Comparison of ENCODE assay signal across 24 cellular contexts in genomic region chr12:25438638-25439037, GRCh38.
DNase-seq lines count a peak whose midpoint lies in the region; ATAC-seq and TF ChIP-seq lines count a peak whose summit lies in the region.
"Had no signal": no experiment of that assay in that cellular context is flagged by ENCODE, and none has a peak within 500 bp of the region (broad histone marks: within the 10 kb centered on the region; RNA-seq: fewer than 3 reads in every experiment).

No MANE protein-coding gene starts in this region.

- H3K4me1 ChIP-seq in hepatocyte (ENCODE audit: insufficient read depth) (peaks cover 12% of the 10 kb centered on the region), vagina (peaks cover 9% of the 10 kb centered on the region)
- H3K4me1 ChIP-seq: ascending aorta, uterus had no signal

- no peak overlapping the region for H3K4me2 ChIP-seq in hepatocyte

- intact Hi-C loops in vagina (cut with DNase I), result no loop called here

- H3K4me1 Mint-ChIP-seq in HFFc6 (ENCODE audit: low read depth), result peaks cover 37% of the 10 kb centered on the region

- H3K27ac Mint-ChIP-seq in HFFc6, result no peak overlapping the region
- H3K27ac Mint-ChIP-seq: activated naive CD4-positive, alpha-beta T cell treated with anti-CD3 and anti-CD28 coated beads, Interleukin-2, amount 10 ng/mL, durations not matched to agents 7 days and 5 days; CD14-positive monocyte; naive B cell had no signal

- H4K20me1 ChIP-seq in hepatocyte (ENCODE audit: insufficient read depth, poor library complexity, severe bottlenecking), result no peaks in the 10 kb centered on the region

- no peaks in the 10 kb centered on the region for H3K9me2 ChIP-seq in hepatocyte (replicated peaks; ENCODE audit: insufficient read depth)

- H3K27ac ChIP-seq in brain microvascular endothelial cell (no peak overlapping the region), hepatocyte (no peak overlapping the region), vagina (no peak overlapping the region)
- H3K27ac ChIP-seq: ascending aorta, foreskin keratinocyte, right atrium auricular region, suprapubic skin, uterus had no signal

- peaks cover 3% of the 10 kb centered on the region for H3K27me3 Mint-ChIP-seq in HFFc6 (ENCODE audit: insufficient read depth)
- H3K27me3 Mint-ChIP-seq: naive B cell had no signal

- H3K4me3 Mint-ChIP-seq in HFFc6, result no peak overlapping the region
- H3K4me3 Mint-ChIP-seq: activated naive CD4-positive, alpha-beta T cell treated with anti-CD3 and anti-CD28 coated beads, Interleukin-2, amount 10 ng/mL, durations not matched to agents 7 days and 5 days; CD14-positive monocyte; naive B cell had no signal

- no peak for ATAC-seq in GM21360 (IDR thresholded peaks at IDR 0.05; ENCODE audit: unreplicated experiment)
- ATAC-seq: foreskin keratinocyte had no signal

- in situ Hi-C loops in brain microvascular endothelial cell (cut with HindIII; ENCODE audit: low pct_ligation_motif_present, low sequenced_read_pairs), result loop anchor here (25.0 kb wide), 1 partner anchor 574 kb away; no protein-coding TSS in a partner anchor

- H3K27me3 ChIP-seq in brain microvascular endothelial cell (replicated peaks) (no peaks in the 10 kb centered on the region), hepatocyte (no peaks in the 10 kb centered on the region), vagina (no peaks in the 10 kb centered on the region)
- H3K27me3 ChIP-seq: ascending aorta, foreskin keratinocyte, right atrium auricular region, suprapubic skin, uterus had no signal

- H3K4me3 ChIP-seq in AG10803 (ENCODE audit: low read length) (no peak overlapping the region), brain microvascular endothelial cell (ENCODE audit: low read depth, low read length) (no peak overlapping the region), hepatocyte (no peak overlapping the region), vagina (no peak overlapping the region)
- H3K4me3 ChIP-seq: ascending aorta, right atrium auricular region, suprapubic skin, uterus had no signal

- H2AFZ ChIP-seq in hepatocyte, result no peak overlapping the region

- no peaks in the 10 kb centered on the region for H3K79me2 ChIP-seq in hepatocyte

- TF ChIP-seq POLR2A in vagina (IDR thresholded peaks at IDR 0.05), result no peak

- H3K9me3 ChIP-seq in hepatocyte (ENCODE audit: low read depth) (no peaks in the 10 kb centered on the region), vagina (no peaks in the 10 kb centered on the region)
- H3K9me3 ChIP-seq: ascending aorta, right atrium auricular region, suprapubic skin, uterus had no signal

- no peaks in the 10 kb centered on the region for H3K36me3 ChIP-seq in brain microvascular endothelial cell (replicated peaks)
- H3K36me3 ChIP-seq in hepatocyte (replicated peaks; ENCODE audit: insufficient read depth, low read depth), result no peaks in the 10 kb centered on the region
- H3K36me3 ChIP-seq in vagina, result no peaks in the 10 kb centered on the region
- H3K36me3 ChIP-seq: ascending aorta, right atrium auricular region, suprapubic skin, uterus had no signal

- no peaks in the 10 kb centered on the region for H3K36me3 Mint-ChIP-seq in HFFc6 (ENCODE audit: low read depth)
- H3K36me3 Mint-ChIP-seq: activated naive CD4-positive, alpha-beta T cell treated with anti-CD3 and anti-CD28 coated beads, Interleukin-2, amount 10 ng/mL, durations not matched to agents 7 days and 5 days; CD14-positive monocyte; naive B cell had no signal

- peak; percentile 74 for DNase-seq in AG10803 (ENCODE audit: low read depth)
- peak; percentile 44 for DNase-seq in HFFc6
- peak; percentile 22 for DNase-seq in brain microvascular endothelial cell
- peak; percentile 52 for DNase-seq in glomerular visceral epithelial cell (ENCODE audit: extremely low spot score)
- no peak for DNase-seq in hepatocyte (ENCODE audit: low spot score)
- no peak for DNase-seq in vagina (ENCODE audit: extremely low spot score in 2 of 2)
- no peak for DNase-seq in NCI-H1930 (lab: John Stamatoyannopoulos, UW)
- DNase-seq: activated naive CD4-positive, alpha-beta T cell treated with anti-CD3 and anti-CD28 coated beads, Interleukin-2, amount 10 ng/mL, durations not matched to agents 7 days and 5 days; activated T-cell treated with anti-CD3 and anti-CD28 coated beads, Interleukin-2, amount 50 U/mL, for 48 hours; DMS153; foreskin keratinocyte; GOT3; kidney glomerular epithelial cell; mesendoderm; naive B cell; NCI-H1105; NCI-H524; T1000; uterus had no signal

- H3K9me3 Mint-ChIP-seq in HFFc6, result no peaks in the 10 kb centered on the region
- H3K9me3 Mint-ChIP-seq: activated naive CD4-positive, alpha-beta T cell treated with anti-CD3 and anti-CD28 coated beads, Interleukin-2, amount 10 ng/mL, durations not matched to agents 7 days and 5 days; CD14-positive monocyte; naive B cell had no signal

- 82% methylated on average over 1 of the region's 1 CpG for WGBS in hepatocyte (ENCODE audit: low lambda C conversion rate, missing lambda C conversion rate)

- no peak for TF ChIP-seq CTCF in AG10803 (conservative IDR thresholded peaks at IDR 0.05; ENCODE audit: low read length)
- no peak for TF ChIP-seq CTCF in HFFc6 (IDR thresholded peaks at IDR 0.05)
- TF ChIP-seq CTCF in brain microvascular endothelial cell (IDR thresholded peaks at IDR 0.05; ENCODE audit: low read depth, low read length, missing control alignments), result no peak
- TF ChIP-seq CTCF in hepatocyte (IDR thresholded peaks at IDR 0.05; ENCODE audit: poor library complexity), result no peak
- no peak for TF ChIP-seq CTCF in vagina (IDR thresholded peaks at IDR 0.05)

Comparison
In these comparisons a context has a peak if more than half of its experiments do, and no peak if none do; other contexts are left out.
1. DNase-seq: peak in AG10803 (single experiment), HFFc6 (single experiment), brain microvascular endothelial cell (single experiment) and glomerular visceral epithelial cell (single experiment); none in hepatocyte (single experiment), vagina (0 of 2) and NCI-H1930 (0 of 2).